Comparison of ENCODE assay signal across 10 cellular contexts in genomic region chr6:30450548-30450907, GRCh38. TPM values are rescaled to one million over a fixed set of nuclear protein-coding genes. Genes with fewer than 3 reads are reported as not detected.
DNase-seq lines count a peak whose midpoint lies in the region; ATAC-seq and TF ChIP-seq lines count a peak whose summit lies in the region.
"Had no signal": no experiment of that assay in that cellular context is flagged by ENCODE, and none has a peak within 500 bp of the region (broad histone marks: within the 10 kb centered on the region; RNA-seq: fewer than 3 reads in every experiment).

No MANE protein-coding gene starts in this region.

- H3K4me3 ChIP-seq in suprapubic skin, result peak overlapping the region; percentile 31
- H3K4me3 ChIP-seq: cardiac muscle cell had no signal

- H3K9me3 ChIP-seq in suprapubic skin, result no peaks in the 10 kb centered on the region

- peak overlapping the region; percentile 60 to 85 (median 82) for H3K4me3 Mint-ChIP-seq in immature natural killer cell

- no peaks in the 10 kb centered on the region for H3K9me3 Mint-ChIP-seq in activated naive CD4-positive, alpha-beta T cell treated with anti-CD3 and anti-CD28 coated beads, Interleukin-2, amount 50 U/mL, for 72 hours
- peaks cover 0 to 3% (median 0%) of the 10 kb centered on the region in 6 donors for H3K9me3 Mint-ChIP-seq in immature natural killer cell

- peaks cover 44 to 48% of the 10 kb centered on the region in 2 donors for H3K4me1 Mint-ChIP-seq in immature natural killer cell

- TF ChIP-seq EP300 in suprapubic skin (IDR thresholded peaks at IDR 0.05), result no peak

- no peak for DNase-seq in activated naive CD4-positive, alpha-beta T cell treated with anti-CD3 and anti-CD28 coated beads, Interleukin-2, amount 50 U/mL, for 72 hours (ENCODE audit: low spot score in 2 of 2)
- no peak for DNase-seq in activated naive CD4-positive, alpha-beta T cell treated with anti-CD3 and anti-CD28 coated beads, Interleukin-2, amount 50 U/mL, for 16 hours
- DNase-seq in immature natural killer cell (no peak), suprapubic skin (ENCODE audit: low spot score in 2 of 2) (no peak), GM03348 (ENCODE audit: low spot score) (no peak)
- no peak for DNase-seq in activated effector memory CD4-positive, alpha-beta T cell treated with Interleukin-2 at 50 U/mL for 16 hours

- no peak overlapping the region for H3K27ac ChIP-seq in suprapubic skin
- H3K27ac ChIP-seq: cardiac muscle cell, epithelial cell of prostate had no signal

- H3K36me3 ChIP-seq in suprapubic skin, result no peaks in the 10 kb centered on the region
- H3K36me3 ChIP-seq: cardiac muscle cell had no signal

- H3K27me3 Mint-ChIP-seq in immature natural killer cell (ENCODE audit: low read depth in 3 of 3), result peaks cover 45 to 56% (median 52%) of the 10 kb centered on the region in 3 donors

- no peaks in the 10 kb centered on the region for H3K36me3 Mint-ChIP-seq in activated naive CD4-positive, alpha-beta T cell treated with anti-CD3 and anti-CD28 coated beads, Interleukin-2, amount 50 U/mL, for 72 hours
- H3K36me3 Mint-ChIP-seq in immature natural killer cell, result no peaks in the 10 kb centered on the region

- H3K4me1 ChIP-seq in suprapubic skin, result peaks cover 28% of the 10 kb centered on the region

- WGBS in suprapubic skin, result 28% methylated on average over 9 of the region's 9 CpGs

- peak; percentile 11 to 32 for ATAC-seq in activated naive CD4-positive, alpha-beta T cell treated with anti-CD3 and anti-CD28 coated beads, Interleukin-2, amount 50 U/mL, for 72 hours
- peak; percentile 7; the same call in 2 of the 3 replicates for ATAC-seq in SK-N-SH treated with all-trans-retinoic acid at 6 μM for 48 hours
- no peak for ATAC-seq in HG03439 (IDR thresholded peaks at IDR 0.05; ENCODE audit: unreplicated experiment)

- TF ChIP-seq POLR2A in suprapubic skin (IDR thresholded peaks at IDR 0.05), result no peak

- no peak overlapping the region for H3K27ac Mint-ChIP-seq in activated naive CD4-positive, alpha-beta T cell treated with anti-CD3 and anti-CD28 coated beads, Interleukin-2, amount 50 U/mL, for 72 hours
- peak overlapping the region in 4 of 6 donors; percentile 12 to 62 (median 30) for H3K27ac Mint-ChIP-seq in immature natural killer cell

- TF ChIP-seq CTCF in suprapubic skin (IDR thresholded peaks at IDR 0.05), result no peak

- H3K27me3 ChIP-seq in suprapubic skin, result peaks cover 93% of the 10 kb centered on the region

TF ChIP-seq in SK-N-SH treated with all-trans-retinoic acid at 6 μM for 48 hours, 23 proteins besides CTCF, POLR2A, EP300 and RAD21:
- TF ChIP-seq ZNF565 (CRISPR knock-in tag; conservative IDR thresholded peaks at IDR 0.05; ENCODE audit: low read depth) (no peak), ZFP3 (CRISPR knock-in tag; IDR thresholded peaks at IDR 0.05) (no peak), CREB5 (CRISPR knock-in tag; IDR thresholded peaks at IDR 0.05; ENCODE audit: low read depth) (no peak), ZC3H10 (CRISPR knock-in tag; IDR thresholded peaks at IDR 0.05) (no peak), ZFP30 (CRISPR knock-in tag; IDR thresholded peaks at IDR 0.05) (no peak), TSHZ2 (CRISPR knock-in tag; IDR thresholded peaks at IDR 0.05) (no peak), POU6F1 (CRISPR knock-in tag; IDR thresholded peaks at IDR 0.05; ENCODE audit: borderline replicate concordance, low read depth) (no peak), RARB (CRISPR knock-in tag; IDR thresholded peaks at IDR 0.05) (no peak), ISL1 (CRISPR knock-in tag; IDR thresholded peaks at IDR 0.05) (no peak)

RNA-seq across cellular contexts. Expression of gene HLA-E, which starts 38.8 kb away (rescaled TPM):
- 100 to 1,000 TPM; 493 to 574 TPM for total RNA-seq in activated naive CD4-positive, alpha-beta T cell treated with anti-CD3 and anti-CD28 coated beads, Interleukin-2, amount 50 U/mL, for 72 hours
- polyA plus RNA-seq in immature natural killer cell, result 1,000 to 10,000 TPM; 2,819 to 4,179 (median 3,086) TPM
- total RNA-seq in suprapubic skin, result 100 to 1,000 TPM; 496 to 771 (median 601) TPM

Comparison
In these comparisons a context has a peak if more than half of its experiments do, and no peak if none do; other contexts are left out.
1. H3K27ac Mint-ChIP-seq: peak in immature natural killer cell (4 of 6); none in activated naive CD4-positive, alpha-beta T cell treated with anti-CD3 and anti-CD28 coated beads, Interleukin-2, amount 50 U/mL, for 72 hours (0 of 2).